11 cellular contexts compared by ENCODE assay signal in the genomic region with DNA sequence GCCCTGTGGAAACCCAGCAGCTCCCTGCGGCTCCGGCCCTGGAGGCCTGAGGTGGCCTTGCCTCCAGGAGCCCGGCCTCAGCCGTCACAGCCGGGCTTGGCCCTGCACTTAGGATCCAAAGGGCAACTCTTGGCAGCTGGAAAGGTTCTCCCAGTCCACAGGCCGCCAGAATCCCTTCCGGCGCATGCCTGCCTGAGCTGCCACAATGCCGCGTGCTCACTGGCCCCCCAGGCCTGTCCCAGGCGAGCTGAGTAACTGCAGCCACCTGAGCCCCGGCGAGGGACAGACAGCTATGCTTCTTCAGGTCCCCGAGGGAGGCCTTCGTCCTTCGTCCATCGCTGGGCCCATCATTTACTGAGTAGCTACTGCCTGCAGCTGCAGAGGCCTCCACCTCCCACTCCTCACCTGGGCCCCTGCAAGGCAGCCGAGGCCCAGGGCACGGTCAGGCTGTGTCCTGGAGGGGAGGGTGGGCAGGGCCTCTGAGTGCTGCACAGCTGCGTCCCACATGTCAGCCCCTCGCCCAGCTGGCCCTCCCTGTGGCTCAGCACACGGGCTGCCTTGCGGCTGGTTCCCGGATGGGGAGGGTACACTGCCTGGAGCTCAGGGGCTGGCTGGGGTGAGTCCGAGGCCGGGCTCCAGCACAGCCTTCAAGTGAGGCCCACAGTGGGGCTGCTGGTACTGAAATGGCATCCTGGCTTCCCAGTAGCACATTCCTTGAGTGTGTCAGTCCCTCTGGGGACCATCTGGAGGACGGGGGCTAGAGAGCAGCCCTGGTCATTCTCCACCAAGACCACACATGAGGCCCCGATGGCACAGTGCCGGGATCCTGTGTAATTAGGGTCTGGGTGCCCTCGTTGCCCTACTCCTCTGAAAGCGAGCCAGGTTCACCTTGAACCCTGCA.
A peak's percentile ranks its signal among the peaks of the same experiment; 100 is the strongest.
DNase-seq lines count a peak whose midpoint lies in the region; ATAC-seq and TF ChIP-seq lines count a peak whose summit lies in the region.
"Had no signal": no experiment of that assay in that cellular context is flagged by ENCODE, and none has a peak within 500 bp of the region (broad histone marks: within the 10 kb centered on the region; RNA-seq: fewer than 3 reads in every experiment).

No MANE protein-coding gene starts in this region.

- H3K4me2 ChIP-seq in hepatocyte: peak overlapping the region; percentile 57

- H3K4me1 ChIP-seq in SJCRH30 (peaks cover 27% of the 10 kb centered on the region), hepatocyte (ENCODE audit: insufficient read depth) (peaks cover 16% of the 10 kb centered on the region), sigmoid colon (no peaks in the 10 kb centered on the region)

- H3K79me2 ChIP-seq in hepatocyte: no peaks in the 10 kb centered on the region

- no peak overlapping the region for H2AFZ ChIP-seq in hepatocyte

- H3K27me3 ChIP-seq in SJCRH30: no peaks in the 10 kb centered on the region
- no peaks in the 10 kb centered on the region for H3K27me3 ChIP-seq in hepatocyte
- H3K27me3 ChIP-seq in sigmoid colon: no peaks in the 10 kb centered on the region

- no peak for TF ChIP-seq POLR2A in sigmoid colon (IDR thresholded peaks at IDR 0.05)

- DNase-seq in EH (ENCODE audit: low read depth) (peak; percentile 48), SJCRH30 (peak; percentile 86 to 88), hepatocyte (ENCODE audit: low spot score) (peak; percentile 40), sigmoid colon (peak; percentile 54), A172 (ENCODE audit: low spot score) (no peak), RPMI8226 (no peak), NCI-H446 treated with DMSO at 0.1 percent for 48 hours (lab: John Stamatoyannopoulos, UW) (no peak)
- DNase-seq: activated CD4-positive, alpha-beta T cell treated with anti-CD3 and anti-CD28 coated beads, Interleukin-2, amount 50 U/mL, for 4 hours; activated naive CD4-positive, alpha-beta T cell treated with Interleukin-2 at 50 U/mL for 16 hours; NCI-H1436 had no signal

- TF ChIP-seq CTCF in hepatocyte (IDR thresholded peaks at IDR 0.05; ENCODE audit: poor library complexity) (peak; percentile 10), sigmoid colon (IDR thresholded peaks at IDR 0.05) (no peak)

- H3K9me2 ChIP-seq in hepatocyte (replicated peaks; ENCODE audit: insufficient read depth): no peaks in the 10 kb centered on the region

- H3K4me3 ChIP-seq in SJCRH30: no peak overlapping the region
- H3K4me3 ChIP-seq in hepatocyte: no peak overlapping the region
- H3K4me3 ChIP-seq in sigmoid colon: no peak overlapping the region

- intact Hi-C loops in sigmoid colon (cut with DNase I): no loop called here

- H3K9me3 ChIP-seq in SJCRH30 (replicated peaks) (no peaks in the 10 kb centered on the region), hepatocyte (ENCODE audit: low read depth) (no peaks in the 10 kb centered on the region), sigmoid colon (no peaks in the 10 kb centered on the region)

- ATAC-seq in GM19467 (IDR thresholded peaks at IDR 0.05; ENCODE audit: unreplicated experiment): no peak

- H3K36me3 ChIP-seq in SJCRH30 (no peaks in the 10 kb centered on the region), hepatocyte (replicated peaks; ENCODE audit: insufficient read depth, low read depth) (no peaks in the 10 kb centered on the region), sigmoid colon (no peaks in the 10 kb centered on the region)

- TF ChIP-seq EP300 in sigmoid colon (IDR thresholded peaks at IDR 0.05): no peak

- H4K20me1 ChIP-seq in hepatocyte (ENCODE audit: insufficient read depth, poor library complexity, severe bottlenecking): no peaks in the 10 kb centered on the region

- H3K27ac ChIP-seq in SJCRH30 (peak overlapping the region; percentile 100), hepatocyte (peak overlapping the region; percentile 74), sigmoid colon (no peak overlapping the region)

- 78% methylated on average over 29 of the region's 31 CpGs for WGBS in hepatocyte (ENCODE audit: low lambda C conversion rate, missing lambda C conversion rate)
- 86 to 88% methylated on average over 31 of the region's 31 CpGs for WGBS in sigmoid colon, 2 donors

Comparison
In these comparisons a context has a peak if more than half of its experiments do, and no peak if none do; other contexts are left out.
1. DNase-seq: peak in EH (single experiment), SJCRH30 (2 of 2), hepatocyte (single experiment) and sigmoid colon (single experiment); none in A172 (single experiment), RPMI8226 (single experiment) and NCI-H446 treated with DMSO at 0.1 percent for 48 hours (single experiment).
2. H3K27ac ChIP-seq: peak in SJCRH30 (single experiment) and hepatocyte (single experiment); none in sigmoid colon (0 of 4).